8 cellular contexts compared by ENCODE assay signal in the genomic region with DNA sequence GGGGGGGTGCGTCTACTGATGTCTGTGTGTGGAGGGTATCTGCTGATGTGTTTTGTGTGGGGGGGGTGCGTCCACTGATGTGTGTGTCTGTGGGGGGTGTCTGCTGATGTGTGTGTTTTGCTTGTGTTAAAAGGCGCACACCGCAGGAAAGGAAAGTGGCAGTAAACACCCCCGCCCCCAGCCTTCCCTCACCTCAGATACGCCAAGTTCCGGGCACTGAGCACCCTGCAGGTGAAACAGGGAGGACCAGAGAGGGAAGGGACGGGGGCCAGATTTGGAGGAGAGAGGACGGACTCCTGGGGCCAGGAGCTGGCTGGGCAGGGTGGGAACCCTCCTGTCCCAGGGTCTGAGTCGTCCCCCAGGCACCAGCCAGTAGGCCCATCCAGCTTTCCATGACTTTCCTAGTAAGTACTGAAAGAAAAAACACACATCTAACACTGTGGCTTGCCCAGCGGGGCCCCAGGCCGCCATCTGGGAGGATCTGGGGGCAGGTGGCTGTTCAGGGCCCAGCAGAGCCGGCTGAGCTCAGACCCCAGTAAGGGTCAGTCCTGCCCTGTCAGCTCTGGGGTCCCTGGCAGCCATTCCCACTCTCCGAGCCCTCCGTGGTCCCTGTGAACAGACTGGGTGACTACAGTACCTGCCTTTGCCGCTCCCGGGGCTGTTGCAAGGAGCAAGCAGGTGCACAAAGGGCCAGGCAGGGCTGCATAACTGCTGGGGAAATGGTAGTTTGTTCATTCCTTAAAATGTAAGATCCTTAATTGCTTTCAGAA.
DNase-seq lines count a peak whose midpoint lies in the region; ATAC-seq and TF ChIP-seq lines count a peak whose summit lies in the region.
"Had no signal": no experiment of that assay in that cellular context is flagged by ENCODE, and none has a peak within 500 bp of the region (broad histone marks: within the 10 kb centered on the region; RNA-seq: fewer than 3 reads in every experiment).

No MANE protein-coding gene starts in this region.

- no peaks in the 10 kb centered on the region for H3K9me3 Mint-ChIP-seq in activated CD8-positive, alpha-beta T cell treated with anti-CD3 and anti-CD28 coated beads, Interleukin-2, amount 10 ng/mL, durations not matched to agents 7 days and 5 days (ENCODE audit: insufficient read depth)

- no peaks in the 10 kb centered on the region for H4K20me1 ChIP-seq in MM.1S (ENCODE audit: insufficient read depth, low read length)

- H3K36me3 ChIP-seq in lower lobe of right lung = peaks cover 2% of the 10 kb centered on the region
- peaks cover 6% of the 10 kb centered on the region for H3K36me3 ChIP-seq in thymus (ENCODE audit: control insufficient read depth, insufficient read depth)
- no peaks in the 10 kb centered on the region for H3K36me3 ChIP-seq in MM.1S (replicated peaks; ENCODE audit: insufficient read depth, low read length)
- H3K36me3 ChIP-seq: thoracic aorta had no signal

- no peaks in the 10 kb centered on the region for H3K27me3 Mint-ChIP-seq in activated CD8-positive, alpha-beta T cell treated with anti-CD3 and anti-CD28 coated beads, Interleukin-2, amount 10 ng/mL, durations not matched to agents 7 days and 5 days (ENCODE audit: low read depth)

- H3K9me2 ChIP-seq in MM.1S (replicated peaks; ENCODE audit: insufficient read depth, low read length) = no peaks in the 10 kb centered on the region

- H3K4me1 ChIP-seq in lower lobe of right lung (peaks cover 30% of the 10 kb centered on the region), thymus (ENCODE audit: control insufficient read depth, insufficient read depth, low read length) (peaks cover 35% of the 10 kb centered on the region), MM.1S (ENCODE audit: low read length) (no peaks in the 10 kb centered on the region)

- H3K9me3 ChIP-seq in lower lobe of right lung (no peaks in the 10 kb centered on the region), thymus (ENCODE audit: control insufficient read depth) (no peaks in the 10 kb centered on the region), MM.1S (replicated peaks; ENCODE audit: insufficient read depth, low read length) (no peaks in the 10 kb centered on the region)
- H3K9me3 ChIP-seq: thoracic aorta had no signal

- WGBS in thymus = 61% methylated on average over 17 of the region's 17 CpGs

- no peak overlapping the region for H3K9ac ChIP-seq in MM.1S (ENCODE audit: low read length)

- peak overlapping the region; percentile 97 for H3K27ac Mint-ChIP-seq in activated CD8-positive, alpha-beta T cell treated with anti-CD3 and anti-CD28 coated beads, Interleukin-2, amount 10 ng/mL, durations not matched to agents 7 days and 5 days

- H3K79me2 ChIP-seq in MM.1S (ENCODE audit: low read length) = no peaks in the 10 kb centered on the region

- CTCF ChIA-PET in activated CD8-positive, alpha-beta T cell treated with anti-CD3 and anti-CD28 coated beads, Interleukin-2, amount 10 ng/mL, durations not matched to agents 7 days and 5 days (lab: Charles Lee) = interaction anchor here (0.9 to 2.8 kb wide), 7 partner anchors 117 to 142 kb away, joined by 3 to 17 read pairs (median 7); partner anchors contain the start of gene NFATC1

- H3K4me1 Mint-ChIP-seq in activated CD8-positive, alpha-beta T cell treated with anti-CD3 and anti-CD28 coated beads, Interleukin-2, amount 10 ng/mL, durations not matched to agents 7 days and 5 days (ENCODE audit: low read depth) = peaks cover 72% of the 10 kb centered on the region

- H3K4me3 ChIP-seq in lower lobe of right lung (no peak overlapping the region), thymus (ENCODE audit: low read length) (peak overlapping the region; percentile 29), MM.1S (ENCODE audit: low read length) (no peak overlapping the region)
- H3K4me3 ChIP-seq: thoracic aorta had no signal

- ATAC-seq in HG02852 (IDR thresholded peaks at IDR 0.05; ENCODE audit: unreplicated experiment) (peak; percentile 12), lower lobe of right lung (no peak), HG03175 (IDR thresholded peaks at IDR 0.05; ENCODE audit: unreplicated experiment) (no peak)
- ATAC-seq in activated CD8-positive, alpha-beta T cell treated with anti-CD3 and anti-CD28 coated beads, Interleukin-2, amount 10 ng/mL, durations not matched to agents 7 days and 5 days = peak; percentile 25

- no peak overlapping the region for H3K4me2 ChIP-seq in MM.1S (ENCODE audit: low read depth, low read length)

- H3K27me3 ChIP-seq in lower lobe of right lung (ENCODE audit: low read depth) (no peaks in the 10 kb centered on the region), thymus (ENCODE audit: control insufficient read depth, insufficient read depth) (no peaks in the 10 kb centered on the region), MM.1S (replicated peaks; ENCODE audit: insufficient read depth, low read length) (no peaks in the 10 kb centered on the region)

- H3F3A ChIP-seq in MM.1S (ENCODE audit: insufficient read depth, low read length) = no peaks in the 10 kb centered on the region

- H2AFZ ChIP-seq in MM.1S (ENCODE audit: low read length) = no peak overlapping the region

- intact Hi-C loops in lower lobe of right lung (cut with DNase I) = loop anchor here (10.0 kb wide), 1 partner anchor 138 kb away; no protein-coding TSS in a partner anchor

- H3K27ac ChIP-seq in lower lobe of right lung = no peak overlapping the region
- H3K27ac ChIP-seq in thymus (ENCODE audit: low read depth) = peak overlapping the region; percentile 99
- H3K27ac ChIP-seq in MM.1S (ENCODE audit: low read length) = no peak overlapping the region
- H3K27ac ChIP-seq: thoracic aorta had no signal

- POLR2A ChIA-PET in activated CD8-positive, alpha-beta T cell treated with anti-CD3 and anti-CD28 coated beads, Interleukin-2, amount 10 ng/mL, durations not matched to agents 7 days and 5 days (lab: Charles Lee) = interaction anchor here (1.3 to 2.3 kb wide), 3 partner anchors 117 to 125 kb away, joined by 6 to 12 read pairs (median 10); no protein-coding TSS in a partner anchor

- peaks cover 7% of the 10 kb centered on the region for H3K36me3 Mint-ChIP-seq in activated CD8-positive, alpha-beta T cell treated with anti-CD3 and anti-CD28 coated beads, Interleukin-2, amount 10 ng/mL, durations not matched to agents 7 days and 5 days (ENCODE audit: low read depth)

- H3K4me3 Mint-ChIP-seq in activated CD8-positive, alpha-beta T cell treated with anti-CD3 and anti-CD28 coated beads, Interleukin-2, amount 10 ng/mL, durations not matched to agents 7 days and 5 days = peak overlapping the region; percentile 60

- TF ChIP-seq CTCF in lower lobe of right lung (IDR thresholded peaks at IDR 0.05) = no peak
- no peak for TF ChIP-seq CTCF in MM.1S (IDR thresholded peaks at IDR 0.05; ENCODE audit: low read length)

- peak; percentile 70 for DNase-seq in activated CD8-positive, alpha-beta T cell treated with anti-CD3 and anti-CD28 coated beads, Interleukin-2, amount 10 ng/mL, durations not matched to agents 7 days and 5 days
- DNase-seq in lower lobe of right lung (peak; percentile 37), SHP77 (lab: John Stamatoyannopoulos, UW) (no peak), MM.1S (no peak)

Comparison
In these comparisons a context has a peak if more than half of its experiments do, and no peak if none do; other contexts are left out.
1. ATAC-seq: peak in HG02852 (single experiment) and activated CD8-positive, alpha-beta T cell treated with anti-CD3 and anti-CD28 coated beads, Interleukin-2, amount 10 ng/mL, durations not matched to agents 7 days and 5 days (single experiment); none in lower lobe of right lung (0 of 2) and HG03175 (single experiment).
2. DNase-seq: peak in activated CD8-positive, alpha-beta T cell treated with anti-CD3 and anti-CD28 coated beads, Interleukin-2, amount 10 ng/mL, durations not matched to agents 7 days and 5 days (single experiment) and lower lobe of right lung (single experiment); none in SHP77 (0 of 2) and MM.1S (single experiment).